In genomic region chr15:66588537-66588936, GRCh38 we compare ENCODE assay signal across 19 cellular contexts. TPM values are rescaled to one million over a fixed set of nuclear protein-coding genes. Genes with fewer than 3 reads are reported as not detected.
DNase-seq lines count a peak whose midpoint lies in the region; ATAC-seq, FAIRE-seq and TF ChIP-seq lines count a peak whose summit lies in the region.
"Had no signal": no experiment of that assay in that cellular context is flagged by ENCODE, and none has a peak within 500 bp of the region (broad histone marks: within the 10 kb centered on the region; RNA-seq: fewer than 3 reads in every experiment).

No MANE protein-coding gene starts in this region.

- no peaks in the 10 kb centered on the region for H3K9me3 Mint-ChIP-seq in endothelial cell (ENCODE audit: unreplicated experiment)
- no peaks in the 10 kb centered on the region for H3K9me3 Mint-ChIP-seq in type B pancreatic cell
- H3K9me3 Mint-ChIP-seq: CD8-positive, alpha-beta memory T cell; memory B cell; neural crest cell; stimulated activated effector memory CD8-positive, alpha-beta T cell treated with anti-CD3 and anti-CD28 coated beads, Interleukin-12 subunit alpha, Interleukin-12 subunit beta, amount 100 ng/mL, for 72 hours had no signal

- peaks cover 11% of the 10 kb centered on the region; the same call in 1 of the 2 replicates for H3K27me3 ChIP-seq in OCI-LY3 (ENCODE audit: low read depth, low read length)

- H4K20me1 ChIP-seq in OCI-LY3 (ENCODE audit: insufficient read depth, low read length) = no peaks in the 10 kb centered on the region

- peak overlapping the region; percentile 89 for H2AFZ ChIP-seq in OCI-LY3 (ENCODE audit: low read depth, low read length)

- H3K27me3 Mint-ChIP-seq in endothelial cell (ENCODE audit: unreplicated experiment) (no peaks in the 10 kb centered on the region), type B pancreatic cell (peaks cover 24% of the 10 kb centered on the region)

- H3K4me2 ChIP-seq in OCI-LY3 (ENCODE audit: low read length) = peak overlapping the region; percentile 58

- H3K27ac Mint-ChIP-seq in endothelial cell (ENCODE audit: unreplicated experiment) (no peak overlapping the region), type B pancreatic cell (peak overlapping the region; percentile 5)
- H3K27ac Mint-ChIP-seq: CD8-positive, alpha-beta memory T cell; memory B cell; stimulated activated effector memory CD8-positive, alpha-beta T cell treated with anti-CD3 and anti-CD28 coated beads, Interleukin-12 subunit alpha, Interleukin-12 subunit beta, amount 100 ng/mL, for 72 hours had no signal

- H3K27ac ChIP-seq in OCI-LY3 (ENCODE audit: low read length) = no peak overlapping the region
- H3K27ac ChIP-seq: HL-60 had no signal

- peaks cover 14% of the 10 kb centered on the region for H3K4me1 Mint-ChIP-seq in endothelial cell (ENCODE audit: unreplicated experiment)
- peaks cover 12% of the 10 kb centered on the region for H3K4me1 Mint-ChIP-seq in type B pancreatic cell (ENCODE audit: unreplicated experiment)
- H3K4me1 Mint-ChIP-seq: CD8-positive, alpha-beta memory T cell; memory B cell; stimulated activated effector memory CD8-positive, alpha-beta T cell treated with anti-CD3 and anti-CD28 coated beads, Interleukin-12 subunit alpha, Interleukin-12 subunit beta, amount 100 ng/mL, for 72 hours had no signal

- no peaks in the 10 kb centered on the region for H3K4me1 ChIP-seq in OCI-LY3 (ENCODE audit: low read length)

- H3K36me3 ChIP-seq in OCI-LY3 (replicated peaks; ENCODE audit: low read depth, low read length) = no peaks in the 10 kb centered on the region

- no peak overlapping the region for H3K4me3 Mint-ChIP-seq in endothelial cell (ENCODE audit: unreplicated experiment)
- no peak overlapping the region for H3K4me3 Mint-ChIP-seq in type B pancreatic cell
- H3K4me3 Mint-ChIP-seq: CD8-positive, alpha-beta memory T cell; memory B cell; neural crest cell; stimulated activated effector memory CD8-positive, alpha-beta T cell treated with anti-CD3 and anti-CD28 coated beads, Interleukin-12 subunit alpha, Interleukin-12 subunit beta, amount 100 ng/mL, for 72 hours had no signal

- no peak for ATAC-seq in GM21737 (IDR thresholded peaks at IDR 0.05; ENCODE audit: unreplicated experiment)
- ATAC-seq: stimulated activated effector memory CD8-positive, alpha-beta T cell treated with anti-CD3 and anti-CD28 coated beads, Interleukin-12 subunit alpha, Interleukin-12 subunit beta, amount 100 ng/mL, for 72 hours had no signal

- H3K9me3 ChIP-seq in OCI-LY3 (ENCODE audit: insufficient read depth, low read length) = no peaks in the 10 kb centered on the region

- DNase-seq in NCI-H82 (lab: John Stamatoyannopoulos, UW) (peak; percentile 55), NCI-H82 treated with DMSO at 0.1 percent for 48 hours (lab: John Stamatoyannopoulos, UW; ENCODE audit: unreplicated experiment) (no peak), endothelial cell (ENCODE audit: low spot score) (peak; percentile 55), type B pancreatic cell (ENCODE audit: extremely low spot score, unreplicated experiment) (no peak), EL (no peak), D721Med (ENCODE audit: insufficient read length, low spot score) (no peak)
- DNase-seq: activated effector memory CD4-positive, alpha-beta T cell treated with anti-CD3 and anti-CD28 coated beads, Interleukin-2, amount 50 U/mL, for 16 hours; anterior cingulate cortex; CD8-positive, alpha-beta memory T cell; GF-D8; NCI-H2081 treated with DMSO at 0.1 percent for 48 hours; SHP77 had no signal

- no peaks in the 10 kb centered on the region for H3K79me2 ChIP-seq in OCI-LY3 (ENCODE audit: low read length)

- H3K36me3 Mint-ChIP-seq in endothelial cell (ENCODE audit: low read depth, unreplicated experiment) = no peaks in the 10 kb centered on the region
- no peaks in the 10 kb centered on the region for H3K36me3 Mint-ChIP-seq in type B pancreatic cell
- H3K36me3 Mint-ChIP-seq: CD8-positive, alpha-beta memory T cell; memory B cell; stimulated activated effector memory CD8-positive, alpha-beta T cell treated with anti-CD3 and anti-CD28 coated beads, Interleukin-12 subunit alpha, Interleukin-12 subunit beta, amount 100 ng/mL, for 72 hours had no signal

- no peak for FAIRE-seq in D721Med (lab: Jason Lieb, UNC)

- TF ChIP-seq CTCF in OCI-LY3 (IDR thresholded peaks at IDR 0.05; ENCODE audit: low read depth, low read length) (peak; percentile 52), endothelial cell (IDR thresholded peaks at IDR 0.05; ENCODE audit: unreplicated experiment) (peak; percentile 26), type B pancreatic cell (conservative IDR thresholded peaks at IDR 0.05) (peak; percentile 15), D721Med (IDR thresholded peaks at IDR 0.05; ENCODE audit: insufficient read depth, missing control alignments) (no peak)

- peak overlapping the region; percentile 64 for H3K4me3 ChIP-seq in OCI-LY3 (ENCODE audit: low read length)

- H3K9ac ChIP-seq in OCI-LY3 (ENCODE audit: low read length) = no peak overlapping the region

RNA-seq across cellular contexts. Expression of gene LCTL, which starts 22.7 kb away (rescaled TPM):
- total RNA-seq in endothelial cell (ENCODE audit: unreplicated experiment) = not detected
- 1.4 TPM in 1 of 2 replicates, not detected in the other for total RNA-seq in type B pancreatic cell (ENCODE audit: low replicate concordance)
- total RNA-seq: CD8-positive, alpha-beta memory T cell; dermis microvascular lymphatic vessel endothelial cell had no signal

Comparison
In these comparisons a context has a peak if more than half of its experiments do, and no peak if none do; other contexts are left out.
1. DNase-seq: peak in NCI-H82 (single experiment) and endothelial cell (single experiment); none in NCI-H82 treated with DMSO at 0.1 percent for 48 hours (single experiment), type B pancreatic cell (single experiment), EL (single experiment) and D721Med (single experiment).